23 cellular contexts compared by ENCODE assay signal in the genomic region with DNA sequence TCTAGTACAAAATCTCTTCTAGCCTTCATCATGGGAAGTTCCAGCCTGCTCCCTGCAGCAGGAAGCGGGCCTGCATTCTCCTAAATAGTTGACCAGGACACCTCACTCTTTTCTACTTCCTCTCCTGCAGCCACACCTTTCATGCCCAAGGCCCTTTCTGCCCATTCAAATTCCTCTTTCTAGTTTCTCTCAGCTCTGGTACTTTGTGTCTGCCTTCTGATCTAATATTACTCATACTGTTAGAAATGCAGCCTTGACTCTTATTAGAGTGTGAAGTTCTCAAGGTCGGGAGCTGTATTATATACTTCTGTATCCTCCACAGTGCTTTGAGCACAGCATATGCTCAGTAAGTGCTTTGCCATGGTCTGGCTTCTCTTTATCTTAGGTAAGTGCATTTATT.
A peak's percentile ranks its signal among the peaks of the same experiment; 100 is the strongest.
DNase-seq lines count a peak whose midpoint lies in the region; ATAC-seq lines count a peak whose summit lies in the region.
"Had no signal": no experiment of that assay in that cellular context is flagged by ENCODE, and none has a peak within 500 bp of the region (broad histone marks: within the 10 kb centered on the region; RNA-seq: fewer than 3 reads in every experiment).

No MANE protein-coding gene starts in this region.

- peak overlapping the region; percentile 81 for H3K27ac Mint-ChIP-seq in activated naive CD8-positive, alpha-beta T cell treated with anti-CD3 and anti-CD28 coated beads, Interleukin-2, amount 50 U/mL, for 24 hours
- peak overlapping the region in 7 of 10 donors; percentile 11 to 98 (median 44) for H3K27ac Mint-ChIP-seq in naive thymus-derived CD8-positive, alpha-beta T cell
- H3K27ac Mint-ChIP-seq in effector memory CD8-positive, alpha-beta T cell, result no peak overlapping the region

- peaks cover 59% of the 10 kb centered on the region for H3K4me1 Mint-ChIP-seq in activated naive CD8-positive, alpha-beta T cell treated with anti-CD3 and anti-CD28 coated beads, Interleukin-2, amount 50 U/mL, for 24 hours
- peaks cover 13 to 55% (median 48%) of the 10 kb centered on the region in 4 donors for H3K4me1 Mint-ChIP-seq in naive thymus-derived CD8-positive, alpha-beta T cell
- H3K4me1 Mint-ChIP-seq in effector memory CD8-positive, alpha-beta T cell (ENCODE audit: low read depth in 2 of 2), result peaks cover 18 to 33% of the 10 kb centered on the region in 2 donors

- no peaks in the 10 kb centered on the region for H3K27me3 Mint-ChIP-seq in activated naive CD8-positive, alpha-beta T cell treated with anti-CD3 and anti-CD28 coated beads, Interleukin-2, amount 50 U/mL, for 24 hours
- H3K27me3 Mint-ChIP-seq in naive thymus-derived CD8-positive, alpha-beta T cell, result no peaks in the 10 kb centered on the region
- no peaks in the 10 kb centered on the region for H3K27me3 Mint-ChIP-seq in effector memory CD8-positive, alpha-beta T cell

- ATAC-seq in activated naive CD8-positive, alpha-beta T cell treated with anti-CD3 and anti-CD28 coated beads, Interleukin-2, amount 50 U/mL, for 24 hours, result no peak
- no peak for ATAC-seq in naive thymus-derived CD8-positive, alpha-beta T cell
- ATAC-seq in effector memory CD8-positive, alpha-beta T cell (replicated peaks), result no peak
- ATAC-seq: heart left ventricle, left colon had no signal

- no peaks in the 10 kb centered on the region for H3K9me3 Mint-ChIP-seq in activated naive CD8-positive, alpha-beta T cell treated with anti-CD3 and anti-CD28 coated beads, Interleukin-2, amount 50 U/mL, for 24 hours
- no peaks in the 10 kb centered on the region for H3K9me3 Mint-ChIP-seq in naive thymus-derived CD8-positive, alpha-beta T cell
- no peaks in the 10 kb centered on the region for H3K9me3 Mint-ChIP-seq in effector memory CD8-positive, alpha-beta T cell

- no peak overlapping the region for H3K4me3 Mint-ChIP-seq in activated naive CD8-positive, alpha-beta T cell treated with anti-CD3 and anti-CD28 coated beads, Interleukin-2, amount 50 U/mL, for 24 hours
- no peak overlapping the region for H3K4me3 Mint-ChIP-seq in naive thymus-derived CD8-positive, alpha-beta T cell
- H3K4me3 Mint-ChIP-seq in effector memory CD8-positive, alpha-beta T cell, result no peak overlapping the region

- DNase-seq in activated CD8-positive, alpha-beta memory T cell treated with anti-CD3 and anti-CD28 coated beads for 24 hours, result peak; percentile 33
- DNase-seq in activated CD8-positive, alpha-beta memory T cell treated with anti-CD3 and anti-CD28 coated beads, Interleukin-2, amount 50 U/mL, for 4 hours, result no peak
- DNase-seq in M059J (ENCODE audit: low read depth) (peak; percentile 6), NAMALWA (ENCODE audit: low spot score) (no peak), AG08396 (ENCODE audit: low spot score) (no peak)
- DNase-seq in activated naive CD8-positive, alpha-beta T cell treated with anti-CD3 and anti-CD28 coated beads, Interleukin-2, amount 50 U/mL, for 24 hours, result no peak
- DNase-seq in naive thymus-derived CD8-positive, alpha-beta T cell, result no peak
- no peak for DNase-seq in effector memory CD8-positive, alpha-beta T cell
- DNase-seq: activated CD4-positive, alpha-beta T cell treated with anti-CD3 and anti-CD28 coated beads for 1 hour; heart left ventricle; KBM-7; left colon; mesenchymal stem cell; NCI-H1105; NCI-H2081; NCI-H82; OCI-M1; SHP77 treated with DMSO at 0.1 percent for 48 hours; spleen; stimulated activated CD4-positive, alpha-beta T cell treated with anti-CD3 and anti-CD28 coated beads, Interleukin-4, amount 100 ng/mL, for 4 hours; stimulated activated naive CD4-positive, alpha-beta T cell treated with Interleukin-2 at 50 U/mL for 16 hours; SW 1271; testis had no signal

- H3K36me3 Mint-ChIP-seq in activated naive CD8-positive, alpha-beta T cell treated with anti-CD3 and anti-CD28 coated beads, Interleukin-2, amount 50 U/mL, for 24 hours (ENCODE audit: low read depth), result peaks cover 68% of the 10 kb centered on the region
- H3K36me3 Mint-ChIP-seq in naive thymus-derived CD8-positive, alpha-beta T cell, result peaks cover 8 to 77% (median 39%) of the 10 kb centered on the region in 3 donors
- peaks cover 72% of the 10 kb centered on the region for H3K36me3 Mint-ChIP-seq in effector memory CD8-positive, alpha-beta T cell (ENCODE audit: insufficient read depth)

- POLR2A ChIA-PET in naive thymus-derived CD8-positive, alpha-beta T cell (lab: Charles Lee), result no interaction called here

Comparison
In these comparisons a context has a peak if more than half of its experiments do, and no peak if none do; other contexts are left out.
1. DNase-seq: peak in activated CD8-positive, alpha-beta memory T cell treated with anti-CD3 and anti-CD28 coated beads for 24 hours (single experiment) and M059J (single experiment); none in activated CD8-positive, alpha-beta memory T cell treated with anti-CD3 and anti-CD28 coated beads, Interleukin-2, amount 50 U/mL, for 4 hours (single experiment), activated naive CD8-positive, alpha-beta T cell treated with anti-CD3 and anti-CD28 coated beads, Interleukin-2, amount 50 U/mL, for 24 hours (single experiment), naive thymus-derived CD8-positive, alpha-beta T cell (0 of 10), effector memory CD8-positive, alpha-beta T cell (0 of 3), NAMALWA (single experiment) and AG08396 (single experiment).
2. H3K27ac Mint-ChIP-seq: peak in activated naive CD8-positive, alpha-beta T cell treated with anti-CD3 and anti-CD28 coated beads, Interleukin-2, amount 50 U/mL, for 24 hours (single experiment) and naive thymus-derived CD8-positive, alpha-beta T cell (7 of 10); none in effector memory CD8-positive, alpha-beta T cell (0 of 2).